1 cellular context compared by ENCODE assay signal in genomic region chr18:8936646-8937045, GRCh38.
TF ChIP-seq lines count a peak whose summit lies in the region.

No MANE protein-coding gene starts in this region.

TF ChIP-seq in H1, 55 proteins besides CTCF, POLR2A, EP300 and RAD21 (continued from another document):
- TF ChIP-seq NANOG (IDR thresholded peaks at IDR 0.05; ENCODE audit: insufficient read depth, low read depth, low read length, poor library complexity, severe bottlenecking) (no peak), HDAC2 (IDR thresholded peaks at IDR 0.05; ENCODE audit: borderline replicate concordance in 1 of 2, low read depth in 2 of 2, low read length in 2 of 2) (no peak), KDM5A (IDR thresholded peaks at IDR 0.05; ENCODE audit: low read length) (no peak), RBBP5 (IDR thresholded peaks at IDR 0.05; ENCODE audit: borderline replicate concordance, low read depth, low read length) (no peak), EZH2 (IDR thresholded peaks at IDR 0.05; ENCODE audit: low read depth, low read length, severe bottlenecking) (no peak), SP2 (IDR thresholded peaks at IDR 0.05; ENCODE audit: low read length) (no peak), BACH1 (IDR thresholded peaks at IDR 0.05; ENCODE audit: low read length) (no peak), CTBP2 (IDR thresholded peaks at IDR 0.05; ENCODE audit: borderline replicate concordance, insufficient read depth, insufficient read length, low read length) (no peak), ZNF274 (IDR thresholded peaks at IDR 0.05; ENCODE audit: borderline replicate concordance, extremely low read depth, low read length) (no peak)
